Comparison of ENCODE assay signal across 1 cellular context in genomic region chr6:87794922-87795885, GRCh38.
TF ChIP-seq lines count a peak whose summit lies in the region.

No MANE protein-coding gene starts in this region.

TF ChIP-seq in GM23338, 12 proteins besides CTCF, POLR2A, EP300 and RAD21 (continued from another document):
- no peak for TF ChIP-seq ZNF462 (CRISPR knock-in tag; IDR thresholded peaks at IDR 0.05)
- no peak for TF ChIP-seq NANOG (IDR thresholded peaks at IDR 0.05; ENCODE audit: borderline replicate concordance)
- no peak for TF ChIP-seq JUNB (IDR thresholded peaks at IDR 0.05; ENCODE audit: unreplicated experiment)
- no peak for TF ChIP-seq EZH2 (IDR thresholded peaks at IDR 0.05; ENCODE audit: low read depth, unreplicated experiment)
- no peak for TF ChIP-seq ZNF331 (CRISPR knock-in tag; IDR thresholded peaks at IDR 0.05; ENCODE audit: low read depth)
- TF ChIP-seq POLR2AphosphoS5 (IDR thresholded peaks at IDR 0.05; ENCODE audit: low read depth): no peak
- TF ChIP-seq CREB1 (CRISPR knock-in tag; IDR thresholded peaks at IDR 0.05; ENCODE audit: low read depth): no peak
